In the genomic region with DNA sequence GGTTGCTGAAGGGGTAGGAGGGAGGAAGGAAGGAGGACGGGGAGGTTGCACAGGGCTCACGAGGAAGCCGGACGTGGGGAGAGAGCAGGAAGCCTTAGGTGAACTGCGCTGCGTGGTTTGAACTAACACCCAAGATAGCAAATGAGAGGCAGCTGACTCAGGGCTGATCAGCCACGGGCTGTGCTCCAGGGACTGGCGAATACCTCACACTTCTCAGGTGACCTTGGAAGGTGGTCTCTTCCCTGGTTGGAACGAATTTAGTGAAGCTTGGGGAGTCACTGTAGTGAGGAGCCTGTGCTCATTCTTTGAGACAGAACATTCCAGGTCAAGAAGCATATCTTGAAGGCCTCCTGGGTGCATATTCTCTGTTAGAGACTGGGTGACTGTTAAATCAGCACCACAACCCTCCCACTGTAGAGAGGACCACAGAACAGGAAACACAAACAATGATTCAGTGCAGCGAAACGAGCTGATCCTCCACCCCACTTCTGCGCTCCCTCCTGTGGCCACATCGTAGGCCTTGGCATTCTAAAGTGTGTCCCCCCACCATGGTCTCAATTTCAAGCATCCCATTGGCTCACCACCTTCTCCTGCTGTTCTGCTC, we compare ENCODE assay signal across 8 cellular contexts. TPM values are rescaled to one million over a fixed set of nuclear protein-coding genes. Genes with fewer than 3 reads are reported as not detected.
A peak's percentile ranks its signal among the peaks of the same experiment; 100 is the strongest.
DNase-seq lines count a peak whose midpoint lies in the region; ATAC-seq lines count a peak whose summit lies in the region.

No MANE protein-coding gene starts in this region.

- ATAC-seq in GM18909 (IDR thresholded peaks at IDR 0.05; ENCODE audit: poor library complexity, unreplicated experiment) (peak; percentile 47), left lobe of liver (peak; percentile 45), HG02798 (IDR thresholded peaks at IDR 0.05; ENCODE audit: poor library complexity, unreplicated experiment) (no peak)
- peak; percentile 86 for ATAC-seq in stimulated activated effector memory CD8-positive, alpha-beta T cell treated with anti-CD3 and anti-CD28 coated beads, Interleukin-12 subunit alpha, Interleukin-12 subunit beta, amount 100 ng/mL, for 72 hours

- H3K36me3 Mint-ChIP-seq in stimulated activated effector memory CD8-positive, alpha-beta T cell treated with anti-CD3 and anti-CD28 coated beads, Interleukin-12 subunit alpha, Interleukin-12 subunit beta, amount 100 ng/mL, for 72 hours = peaks cover 26% of the 10 kb centered on the region

- DNase-seq in OCI-M1 (lab: John Stamatoyannopoulos, UW) (peak; percentile 16), left lobe of liver (ENCODE audit: low spot score) (no peak), cerebellum (ENCODE audit: low spot score) (no peak), NCI-H1417 treated with DMSO at 0.1 percent for 48 hours (lab: John Stamatoyannopoulos, UW) (no peak)
- peak; percentile 59 for DNase-seq in activated gamma-delta T cell treated with anti-CD3 and anti-CD28 coated beads, Interleukin-2, amount 50 U/mL, for 16 hours (ENCODE audit: low read depth)
- peak; percentile 53 to 87 for DNase-seq in stimulated activated effector memory CD8-positive, alpha-beta T cell treated with anti-CD3 and anti-CD28 coated beads, Interleukin-12 subunit alpha, Interleukin-12 subunit beta, amount 100 ng/mL, for 72 hours (ENCODE audit: low spot score in 2 of 2)

- H3K9me3 Mint-ChIP-seq in stimulated activated effector memory CD8-positive, alpha-beta T cell treated with anti-CD3 and anti-CD28 coated beads, Interleukin-12 subunit alpha, Interleukin-12 subunit beta, amount 100 ng/mL, for 72 hours = no peaks in the 10 kb centered on the region

- H3K4me1 Mint-ChIP-seq in stimulated activated effector memory CD8-positive, alpha-beta T cell treated with anti-CD3 and anti-CD28 coated beads, Interleukin-12 subunit alpha, Interleukin-12 subunit beta, amount 100 ng/mL, for 72 hours = peaks cover 87% of the 10 kb centered on the region

- H3K27ac Mint-ChIP-seq in stimulated activated effector memory CD8-positive, alpha-beta T cell treated with anti-CD3 and anti-CD28 coated beads, Interleukin-12 subunit alpha, Interleukin-12 subunit beta, amount 100 ng/mL, for 72 hours = peak overlapping the region; percentile 98

- H3K4me3 Mint-ChIP-seq in stimulated activated effector memory CD8-positive, alpha-beta T cell treated with anti-CD3 and anti-CD28 coated beads, Interleukin-12 subunit alpha, Interleukin-12 subunit beta, amount 100 ng/mL, for 72 hours = peak overlapping the region; percentile 92

RNA-seq across cellular contexts. Expression of gene TOGARAM2, which starts 33.8 kb away (rescaled TPM):
- total RNA-seq in left lobe of liver (0.78 TPM), cerebellum (2.6 TPM)

RNA-seq across cellular contexts. Expression of gene PCARE, which starts 59.4 kb away (rescaled TPM):
- not detected for total RNA-seq in left lobe of liver
- total RNA-seq in cerebellum = 1.5 TPM

Comparison
In these comparisons a context has a peak if more than half of its experiments do, and no peak if none do; other contexts are left out.
1. DNase-seq: peak in OCI-M1 (single experiment), activated gamma-delta T cell treated with anti-CD3 and anti-CD28 coated beads, Interleukin-2, amount 50 U/mL, for 16 hours (single experiment) and stimulated activated effector memory CD8-positive, alpha-beta T cell treated with anti-CD3 and anti-CD28 coated beads, Interleukin-12 subunit alpha, Interleukin-12 subunit beta, amount 100 ng/mL, for 72 hours (2 of 2); none in left lobe of liver (single experiment), cerebellum (single experiment) and NCI-H1417 treated with DMSO at 0.1 percent for 48 hours (single experiment).